Comparison of ENCODE assay signal across 16 cellular contexts in genomic region chr1:53295295-53295694, GRCh38. TPM values are rescaled to one million over a fixed set of nuclear protein-coding genes. Genes with fewer than 3 reads are reported as not detected.
DNase-seq lines count a peak whose midpoint lies in the region; ATAC-seq, FAIRE-seq and TF ChIP-seq lines count a peak whose summit lies in the region.
"Had no signal": no experiment of that assay in that cellular context is flagged by ENCODE, and none has a peak within 500 bp of the region (broad histone marks: within the 10 kb centered on the region; RNA-seq: fewer than 3 reads in every experiment).

No MANE protein-coding gene starts in this region.

- no peaks in the 10 kb centered on the region for H3K27me3 Mint-ChIP-seq in CD4-positive, alpha-beta memory T cell

- peaks cover 20 to 67% (median 40%) of the 10 kb centered on the region in 4 donors for H3K4me1 Mint-ChIP-seq in CD4-positive, alpha-beta memory T cell

- TF ChIP-seq CTCF in RWPE2 (IDR thresholded peaks at IDR 0.05; ENCODE audit: poor library complexity, severe bottlenecking): no peak
- TF ChIP-seq CTCF in coronary artery (IDR thresholded peaks at IDR 0.05): no peak
- no peak for TF ChIP-seq CTCF in prostate gland (IDR thresholded peaks at IDR 0.05)
- TF ChIP-seq CTCF in Peyer's patch (IDR thresholded peaks at IDR 0.05): no peak

- H3K4me3 ChIP-seq in CD4-positive, alpha-beta memory T cell (ENCODE audit: low read length in 2 of 2): no peak overlapping the region
- H3K4me3 ChIP-seq in RWPE2 (ENCODE audit: severe bottlenecking): no peak overlapping the region
- no peak overlapping the region for H3K4me3 ChIP-seq in coronary artery
- H3K4me3 ChIP-seq in prostate gland: no peak overlapping the region
- H3K4me3 ChIP-seq in Peyer's patch: no peak overlapping the region
- H3K4me3 ChIP-seq in SJCRH30: no peak overlapping the region
- H3K4me3 ChIP-seq: esophagus muscularis mucosa, K562, SJSA1 had no signal

- TF ChIP-seq POLR2A in prostate gland (IDR thresholded peaks at IDR 0.05) (no peak), Peyer's patch (IDR thresholded peaks at IDR 0.05) (no peak)

- CTCF ChIA-PET in CD4-positive, alpha-beta memory T cell (lab: Charles Lee; ENCODE audit: partially characterized antibody): interaction anchor here (1.0 to 3.3 kb wide), 3 partner anchors 17 to 98 kb away, joined by 3 to 14 read pairs (median 5); no protein-coding TSS in a partner anchor

- intact Hi-C loops in CD4-positive, alpha-beta memory T cell (cut with micrococcal nuclease): no loop called here
- intact Hi-C loops in prostate gland (cut with DNase I): no loop called here

- H3K27ac Mint-ChIP-seq in CD4-positive, alpha-beta memory T cell: peak overlapping the region in 6 of 7 donors; percentile 19 to 93 (median 84)

- no peaks in the 10 kb centered on the region for H3K36me3 ChIP-seq in CD4-positive, alpha-beta memory T cell (ENCODE audit: insufficient read depth, low read length)
- H3K36me3 ChIP-seq in RWPE2 (ENCODE audit: low read depth): peaks cover 3% of the 10 kb centered on the region; the same call in 1 of the 2 replicates
- H3K36me3 ChIP-seq in prostate gland: no peaks in the 10 kb centered on the region
- no peaks in the 10 kb centered on the region for H3K36me3 ChIP-seq in Peyer's patch
- no peaks in the 10 kb centered on the region for H3K36me3 ChIP-seq in SJCRH30
- H3K36me3 ChIP-seq: esophagus muscularis mucosa had no signal

- WGBS in prostate gland: 63% methylated on average over 3 of the region's 3 CpGs

- no peaks in the 10 kb centered on the region for H3K9me3 Mint-ChIP-seq in CD4-positive, alpha-beta memory T cell
- H3K9me3 Mint-ChIP-seq: activated naive CD4-positive, alpha-beta T cell treated with anti-CD3 and anti-CD28 coated beads for 36 hours; immature natural killer cell had no signal

- no peak overlapping the region for H3K4me3 Mint-ChIP-seq in CD4-positive, alpha-beta memory T cell
- H3K4me3 Mint-ChIP-seq: activated naive CD4-positive, alpha-beta T cell treated with anti-CD3 and anti-CD28 coated beads for 36 hours had no signal

- no peak for FAIRE-seq in HTR-8/SVneo (lab: Jason Lieb, UNC)

- no peak for ATAC-seq in RWPE2 (ENCODE audit: low read depth)

- H3K36me3 Mint-ChIP-seq in CD4-positive, alpha-beta memory T cell: no peaks in the 10 kb centered on the region

- peaks cover 49% of the 10 kb centered on the region for H3K4me1 ChIP-seq in CD4-positive, alpha-beta memory T cell (ENCODE audit: insufficient read depth, low read length)
- H3K4me1 ChIP-seq in RWPE2 (ENCODE audit: insufficient read depth, poor library complexity, severe bottlenecking) (peaks cover 17% of the 10 kb centered on the region), prostate gland (replicated peaks) (peaks cover 7% of the 10 kb centered on the region), Peyer's patch (peaks cover 0 to 3% (median 0%) of the 10 kb centered on the region in 4 donors), SJCRH30 (peaks cover 38% of the 10 kb centered on the region)
- H3K4me1 ChIP-seq: parathyroid adenoma had no signal

- no peak overlapping the region for H3K27ac ChIP-seq in CD4-positive, alpha-beta memory T cell (ENCODE audit: low read depth, low read length)
- peak overlapping the region; percentile 12 for H3K27ac ChIP-seq in RWPE2 (ENCODE audit: poor library complexity, severe bottlenecking)
- H3K27ac ChIP-seq in coronary artery: peak overlapping the region; percentile 1 to 65
- H3K27ac ChIP-seq in prostate gland: peak overlapping the region; percentile 69 to 75
- H3K27ac ChIP-seq in Peyer's patch: peak overlapping the region in 1 of 4 donors; percentile 25
- no peak overlapping the region for H3K27ac ChIP-seq in SJCRH30
- H3K27ac ChIP-seq: esophagus muscularis mucosa, parathyroid adenoma, SJSA1 had no signal

- no peak for DNase-seq in CD4-positive, alpha-beta memory T cell
- DNase-seq in RWPE2 (ENCODE audit: low spot score) (no peak), coronary artery (ENCODE audit: low spot score) (no peak), prostate gland (ENCODE audit: low spot score) (no peak), Peyer's patch (no peak), SJCRH30 (no peak), HTR-8/SVneo (ENCODE audit: insufficient read length, low spot score) (no peak), NCI-H1694 treated with DMSO at 0.1 percent for 48 hours (lab: John Stamatoyannopoulos, UW) (no peak)
- DNase-seq: glutamatergic neuron, NCI-H526 treated with DMSO at 0.1 percent for 48 hours had no signal

- POLR2A ChIA-PET in CD4-positive, alpha-beta memory T cell (lab: Charles Lee; ENCODE audit: partially characterized antibody): interaction anchor here (1.1 to 3.7 kb wide), 3 partner anchors 31 to 118 kb away, joined by 4 to 21 read pairs (median 5); no protein-coding TSS in a partner anchor

- no peaks in the 10 kb centered on the region for H3K27me3 ChIP-seq in CD4-positive, alpha-beta memory T cell (ENCODE audit: insufficient read depth, low read length)
- no peaks in the 10 kb centered on the region for H3K27me3 ChIP-seq in RWPE2 (ENCODE audit: insufficient read depth, poor library complexity, severe bottlenecking)
- no peaks in the 10 kb centered on the region for H3K27me3 ChIP-seq in prostate gland (replicated peaks; ENCODE audit: insufficient read depth)
- no peaks in the 10 kb centered on the region for H3K27me3 ChIP-seq in Peyer's patch
- H3K27me3 ChIP-seq in SJCRH30: no peaks in the 10 kb centered on the region
- H3K27me3 ChIP-seq: esophagus muscularis mucosa, SJSA1 had no signal

- H3K9me3 ChIP-seq in CD4-positive, alpha-beta memory T cell (ENCODE audit: control insufficient read depth in 1 of 2, low read length in 2 of 2): no peaks in the 10 kb centered on the region
- H3K9me3 ChIP-seq in RWPE2 (ENCODE audit: severe bottlenecking) (no peaks in the 10 kb centered on the region), prostate gland (no peaks in the 10 kb centered on the region), Peyer's patch (no peaks in the 10 kb centered on the region), SJCRH30 (replicated peaks) (no peaks in the 10 kb centered on the region)
- H3K9me3 ChIP-seq: esophagus muscularis mucosa, SJSA1 had no signal

RNA-seq across cellular contexts. Expression of gene LRP8, which starts 32.6 kb away (rescaled TPM):
- total RNA-seq in CD4-positive, alpha-beta memory T cell: 10 to 100 TPM; 16.3 to 17.6 TPM
- 1 to 10 TPM in 1 of 2 donors, under 1 TPM in 1; 0.91 to 3.7 TPM for polyA plus RNA-seq in CD4-positive, alpha-beta memory T cell
- total RNA-seq in prostate gland: 100 to 1,000 TPM in 1 of 2 donors, 1 to 10 TPM in 1; 6.7 to 130 TPM
- total RNA-seq in Peyer's patch: 10 to 100 TPM in 1 of 4 donors, 1 to 10 TPM in 3; 4.5 to 33.8 (median 5.0) TPM
- total RNA-seq in SJCRH30 (2014; rRNA removed; shearing (Covaris generic)): 17.9 and 21.4 TPM in 2 replicates

RNA-seq across cellular contexts. Expression of gene MAGOH, which starts 57.0 kb away (rescaled TPM):
- 10 to 100 TPM; 46.7 to 49.9 TPM for total RNA-seq in CD4-positive, alpha-beta memory T cell
- 100 to 1,000 TPM in 1 of 2 donors, 10 to 100 TPM in 1; 70.3 to 104 TPM for polyA plus RNA-seq in CD4-positive, alpha-beta memory T cell
- total RNA-seq in prostate gland (10 to 100 TPM; 23.0 to 36.1 TPM), Peyer's patch (10 to 100 TPM; 16.2 to 50.3 (median 20.2) TPM)
- 119 and 121 TPM in 2 replicates for total RNA-seq in SJCRH30 (2014; rRNA removed; shearing (Covaris generic))

Comparison
In these comparisons a context has a peak if more than half of its experiments do, and no peak if none do; other contexts are left out.
1. H3K27ac ChIP-seq: peak in RWPE2 (single experiment), coronary artery (2 of 2) and prostate gland (2 of 2); none in CD4-positive, alpha-beta memory T cell (single experiment) and SJCRH30 (single experiment).